8 cellular contexts compared by ENCODE assay signal in genomic region chr20:58980711-58981563, GRCh38. TPM values are rescaled to one million over a fixed set of nuclear protein-coding genes. Genes with fewer than 3 reads are reported as not detected.
DNase-seq lines count a peak whose midpoint lies in the region; ATAC-seq, FAIRE-seq and TF ChIP-seq lines count a peak whose summit lies in the region.

NELFCD (plus strand) TSS chr20:58981256; CDS start chr20:58981310, 54 bp downstream.

- H3K4me3 ChIP-seq in right cardiac atrium (ENCODE audit: low read length): peak within 1 kb of the TSS; percentile 99

- no peaks in the 10 kb centered on the region for H3K9me3 ChIP-seq in right cardiac atrium (ENCODE audit: control insufficient read depth, low read length)

- 9% methylated on average over 102 of the region's 102 CpGs for WGBS in right cardiac atrium

- ATAC-seq in HG02798 (IDR thresholded peaks at IDR 0.05; ENCODE audit: poor library complexity, unreplicated experiment) (peak; percentile 89), right cardiac atrium (peak; percentile 93 to 96)

- peak; percentile 93 for TF ChIP-seq POLR2A in GM12892 (IDR thresholded peaks at IDR 0.05; ENCODE audit: low read depth, low read length)

- H3K4me1 ChIP-seq in right cardiac atrium (ENCODE audit: control insufficient read depth, insufficient read depth, low read length): peaks cover 11% of the 10 kb centered on the region

- intact Hi-C loops in right cardiac atrium (cut with DNase I): loop anchor here in 3 of 4 donors (2.0 to 10.0 kb wide), 3 partner anchors 74 to 88 kb away; no protein-coding TSS in a partner anchor

- peak; percentile 78 for FAIRE-seq in GM12892 (lab: Jason Lieb, UNC)
- peak; percentile 44 for FAIRE-seq in urothelium cell line (lab: Jason Lieb, UNC)

- DNase-seq in GM12892 (ENCODE audit: insufficient read length) (peak; percentile 97), NCI-H1436 treated with DMSO at 0.1 percent for 48 hours (lab: John Stamatoyannopoulos, UW) (peak; percentile 16), T-helper 2 cell (peak; percentile 78 to 89 (median 84)), right cardiac atrium (peak; percentile 90 to 97 (median 96)), pulmonary artery endothelial cell (ENCODE audit: low read depth, low spot score) (peak; percentile 13), urothelium cell line (ENCODE audit: low spot score) (peak; percentile 100)

- no peaks in the 10 kb centered on the region for H3K27me3 ChIP-seq in right cardiac atrium (ENCODE audit: control insufficient read depth, insufficient read depth)

- H3K27ac ChIP-seq in angular gyrus (ENCODE audit: low read depth, low read length): peak within 1 kb of the TSS; percentile 80
- peak within 1 kb of the TSS; percentile 87 for H3K27ac ChIP-seq in right cardiac atrium (ENCODE audit: low read length)

RNA-seq across cellular contexts. Expression of gene NELFCD, which starts in this region (rescaled TPM):
- polyA plus RNA-seq in GM12892 (2012; ENCODE audit: missing spikeins): 51.1 TPM
- total RNA-seq in right cardiac atrium: 10 to 100 TPM; 26.4 to 33.0 (median 28.9) TPM
- polyA plus RNA-seq in right cardiac atrium: 19.2 TPM
- total RNA-seq in pulmonary artery endothelial cell: 71.7 and 76.5 TPM in 2 replicates

Comparison
In these comparisons a context has a peak if more than half of its experiments do, and no peak if none do; other contexts are left out.
1. Peak in every context shown above with its lines: DNase-seq, ATAC-seq, H3K4me3 ChIP-seq and H3K27ac ChIP-seq.
2. DNase-seq: peak in every context shown above with its lines; median percentile 100 in urothelium cell line; 97 in GM12892; 96 in right cardiac atrium; 84 in T-helper 2 cell; 16 in NCI-H1436 treated with DMSO at 0.1 percent for 48 hours; 13 in pulmonary artery endothelial cell.